Comparison of ENCODE assay signal across 20 cellular contexts in the genomic region with DNA sequence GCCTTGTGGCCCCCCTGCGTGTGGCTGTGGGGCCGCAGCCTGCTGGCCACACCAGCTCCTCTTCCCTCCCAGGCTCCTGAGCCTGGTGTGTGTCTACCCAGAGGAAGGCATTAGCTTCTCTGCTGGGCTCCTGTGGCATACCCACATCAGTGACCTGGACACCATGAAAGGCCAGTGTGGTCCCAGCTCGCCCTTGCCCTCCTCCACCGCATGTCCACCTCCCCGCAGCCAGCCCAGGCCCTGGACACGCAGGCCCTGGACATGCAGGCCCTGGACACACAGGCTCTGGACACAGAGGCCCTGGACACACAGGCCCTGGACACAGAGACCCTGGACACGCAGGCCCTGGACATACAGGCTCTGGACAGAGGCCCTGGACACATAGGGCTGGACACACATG.
DNase-seq lines count a peak whose midpoint lies in the region; ATAC-seq and TF ChIP-seq lines count a peak whose summit lies in the region.
"Had no signal": no experiment of that assay in that cellular context is flagged by ENCODE, and none has a peak within 500 bp of the region (broad histone marks: within the 10 kb centered on the region; RNA-seq: fewer than 3 reads in every experiment).

No MANE protein-coding gene starts in this region.

- H2AK5ac ChIP-seq in H9 (ENCODE audit: insufficient read length, low read length): no peak overlapping the region

- DNase-seq in activated effector memory CD4-positive, alpha-beta T cell treated with anti-CD3 and anti-CD28 coated beads, Interleukin-2, amount 50 U/mL, for 16 hours: peak; percentile 58
- DNase-seq in activated effector memory CD4-positive, alpha-beta T cell treated with Interleukin-2 at 50 U/mL for 16 hours: no peak
- DNase-seq in H9 (peak; percentile 19), lower lobe of right lung (peak; percentile 35), iPS-NIHi7 (ENCODE audit: extremely low spot score) (no peak)
- no peak for DNase-seq in stimulated activated CD4-positive, alpha-beta T cell treated with anti-CD3 and anti-CD28 coated beads, Interleukin-2, amount 100 ng/mL, for 48 hours
- DNase-seq: CD4-positive, CD25-positive, alpha-beta regulatory T cell; GM23248; Kasumi-1; NCI-H1417; NCI-H1694 treated with DMSO at 0.1 percent for 48 hours; NCI-H2081 treated with DMSO at 0.1 percent for 48 hours; NCI-H2171 treated with DMSO at 0.1 percent for 48 hours; NCI-H524 treated with DMSO at 0.1 percent for 48 hours; NCI-H82; SJCRH30 had no signal

- H3T11ph ChIP-seq in H9 (ENCODE audit: low read length): no peak overlapping the region

- peaks cover 5% of the 10 kb centered on the region for H3K23me2 ChIP-seq in H9 (ENCODE audit: insufficient read length, low read depth, low read length, poor library complexity, severe bottlenecking)

- H3K9me3 ChIP-seq in H9 (ENCODE audit: control insufficient read depth, low read depth, low read length) (no peaks in the 10 kb centered on the region), lower lobe of right lung (no peaks in the 10 kb centered on the region)

- no peak overlapping the region for H2BK120ac ChIP-seq in H9 (ENCODE audit: low read depth, low read length, poor library complexity, severe bottlenecking)

- H3K4me1 Mint-ChIP-seq in H9: peaks cover 4 to 17% of the 10 kb centered on the region in 2 experiments; a peak in 3 of 4 replicates
- H3K4me1 Mint-ChIP-seq: B cell; CD4-positive, CD25-positive, alpha-beta regulatory T cell had no signal

- no peaks in the 10 kb centered on the region for H3K36me3 ChIP-seq in lower lobe of right lung
- H3K36me3 ChIP-seq: SJCRH30 had no signal

- no peak overlapping the region for H3K9ac ChIP-seq in H9 (ENCODE audit: extremely low read depth, insufficient read length, low read length)
- H3K9ac ChIP-seq: GM23248 had no signal

- no peak overlapping the region for H3K4me2 ChIP-seq in H9 (ENCODE audit: insufficient read depth, insufficient read length, low read length)

- no CpG with 5 or more reads among the region's 7 CpGs for WGBS in H9 (ENCODE audit: extremely low coverage, insufficient read length, low lambda C conversion rate)

- H3K23ac ChIP-seq in H9 (ENCODE audit: insufficient read length, low read depth, low read length): no peak overlapping the region

- peaks cover 0 to 19% (median 10%) of the 10 kb centered on the region in 3 experiments; a peak in 6 of 7 replicates for H3K36me3 Mint-ChIP-seq in H9 (ENCODE audit: insufficient read depth in 1 of 3, low read depth in 3 of 3)
- H3K36me3 Mint-ChIP-seq: CD4-positive, CD25-positive, alpha-beta regulatory T cell had no signal

- no peaks in the 10 kb centered on the region for H3K79me1 ChIP-seq in H9 (ENCODE audit: insufficient read depth, low read depth, low read length, poor library complexity, severe bottlenecking)

- no peak overlapping the region for H2BK5ac ChIP-seq in H9 (ENCODE audit: insufficient read length, low read length)

- H2BK12ac ChIP-seq in H9 (ENCODE audit: insufficient read length, low read depth, low read length): no peak overlapping the region

- H3K4me3 ChIP-seq in lower lobe of right lung: no peak overlapping the region
- H3K4me3 ChIP-seq: GM12878, GM23248, SJCRH30 had no signal

- H3K56ac ChIP-seq in H9 (ENCODE audit: insufficient read length, low read depth, low read length): no peak overlapping the region

- no peak overlapping the region for H3K18ac ChIP-seq in H9 (ENCODE audit: insufficient read length, low read depth, low read length)

- H4K5ac ChIP-seq in H9 (ENCODE audit: insufficient read length, low read depth, low read length): no peak overlapping the region

- intact Hi-C loops in lower lobe of right lung (cut with DNase I): no loop called here

- no peaks in the 10 kb centered on the region for H3K4me1 ChIP-seq in H9 (ENCODE audit: insufficient read depth, low read length)
- H3K4me1 ChIP-seq in lower lobe of right lung: no peaks in the 10 kb centered on the region
- H3K4me1 ChIP-seq: SJCRH30 had no signal

- no peak overlapping the region for H2AFZ ChIP-seq in H9 (ENCODE audit: low read length)
- H2AFZ ChIP-seq: GM23248 had no signal

- no peak overlapping the region for H2BK15ac ChIP-seq in H9 (ENCODE audit: low read depth, low read length)

- H4K8ac ChIP-seq in H9 (replicated peaks; ENCODE audit: insufficient read length, low read depth, low read length): no peak overlapping the region

- no peak overlapping the region for H3K27ac Mint-ChIP-seq in H9
- H3K27ac Mint-ChIP-seq: B cell; CD4-positive, CD25-positive, alpha-beta regulatory T cell had no signal

- no peaks in the 10 kb centered on the region for H4K20me1 ChIP-seq in H9 (ENCODE audit: control insufficient read depth, insufficient read depth, insufficient read length)

- H3K27me3 Mint-ChIP-seq in H9 (ENCODE audit: low read depth): peaks cover 6% of the 10 kb centered on the region

- H3K4me3 Mint-ChIP-seq in H9: no peak overlapping the region
- H3K4me3 Mint-ChIP-seq: B cell; CD4-positive, CD25-positive, alpha-beta regulatory T cell had no signal

- peaks cover 17 to 18% of the 10 kb centered on the region in 2 experiments for H3K9me3 Mint-ChIP-seq in H9
- H3K9me3 Mint-ChIP-seq: CD4-positive, CD25-positive, alpha-beta regulatory T cell had no signal

- H3K27ac ChIP-seq in H9 (ENCODE audit: insufficient read length, low read depth, low read length) (no peak overlapping the region), lower lobe of right lung (no peak overlapping the region)
- H3K27ac ChIP-seq: GM23248, SJCRH30 had no signal

- no peaks in the 10 kb centered on the region for H3K27me3 ChIP-seq in H9 (ENCODE audit: insufficient read depth, low read length)
- H3K27me3 ChIP-seq in lower lobe of right lung (ENCODE audit: low read depth): peaks cover 6% of the 10 kb centered on the region
- H3K27me3 ChIP-seq: SJCRH30 had no signal

- H3K14ac ChIP-seq in H9 (ENCODE audit: insufficient read depth, low read length): no peak overlapping the region; the same call in 1 of the 2 replicates

- H2BK20ac ChIP-seq in H9 (ENCODE audit: low read depth, low read length, poor library complexity, severe bottlenecking): no peak overlapping the region

- no peaks in the 10 kb centered on the region for H3K79me2 ChIP-seq in H9 (ENCODE audit: insufficient read depth, low read length)

- H4K91ac ChIP-seq in H9 (ENCODE audit: insufficient read length, low read depth, low read length): no peak overlapping the region

- no peak overlapping the region for H3K4ac ChIP-seq in H9 (ENCODE audit: low read depth, low read length)

- TF ChIP-seq CTCF in H9 (conservative IDR thresholded peaks at IDR 0.05) (no peak), lower lobe of right lung (IDR thresholded peaks at IDR 0.05) (no peak)

- no peak for ATAC-seq in lower lobe of right lung
- no peak for ATAC-seq in GM19023 (IDR thresholded peaks at IDR 0.05; ENCODE audit: unreplicated experiment)
- ATAC-seq: GM12878, Panc1 had no signal

Comparison
In these comparisons a context has a peak if more than half of its experiments do, and no peak if none do; other contexts are left out.
1. DNase-seq: peak in activated effector memory CD4-positive, alpha-beta T cell treated with anti-CD3 and anti-CD28 coated beads, Interleukin-2, amount 50 U/mL, for 16 hours (single experiment), H9 (single experiment) and lower lobe of right lung (single experiment); none in activated effector memory CD4-positive, alpha-beta T cell treated with Interleukin-2 at 50 U/mL for 16 hours (single experiment), stimulated activated CD4-positive, alpha-beta T cell treated with anti-CD3 and anti-CD28 coated beads, Interleukin-2, amount 100 ng/mL, for 48 hours (0 of 2) and iPS-NIHi7 (single experiment).